In the genomic region with DNA sequence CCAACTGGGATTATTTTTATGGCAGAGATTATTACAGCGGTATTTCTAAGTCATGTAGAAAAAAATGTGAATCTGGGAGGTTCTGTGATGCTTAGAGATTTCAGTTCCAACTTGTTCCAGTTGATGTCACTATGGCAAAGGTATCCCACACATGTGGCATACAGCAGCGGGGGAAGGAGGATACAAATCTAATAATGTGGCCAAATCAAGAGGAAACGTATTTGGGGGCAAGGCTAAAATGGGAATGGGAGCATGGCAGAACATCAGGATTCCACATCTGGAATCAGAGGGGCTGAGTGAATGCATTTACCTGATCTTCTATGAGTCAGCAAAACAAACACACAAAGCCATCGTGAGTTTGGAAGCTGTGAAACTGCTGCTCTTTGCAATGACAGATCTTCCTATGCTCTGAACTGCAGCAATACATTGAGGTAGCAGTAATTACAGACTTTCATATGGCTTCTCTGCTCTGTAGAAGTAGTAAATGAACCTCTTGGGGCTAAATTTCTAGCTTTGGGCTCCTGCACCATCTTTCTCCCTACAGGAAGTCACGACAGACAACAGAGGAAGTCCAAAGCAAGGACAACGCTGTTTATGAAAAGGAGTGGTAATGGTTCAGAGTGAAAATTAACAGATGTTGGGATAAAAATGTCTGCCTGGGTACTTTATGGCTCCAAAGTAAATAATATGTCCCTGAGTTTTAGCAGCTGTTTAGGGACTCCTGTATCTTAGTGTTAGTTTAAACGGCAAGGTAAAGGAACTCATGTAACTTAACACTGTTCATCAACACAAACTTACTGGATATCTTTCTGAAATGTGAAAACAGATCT, we compare ENCODE assay signal across 8 cellular contexts. TPM values are rescaled to one million over a fixed set of nuclear protein-coding genes. Genes with fewer than 3 reads are reported as not detected.
DNase-seq lines count a peak whose midpoint lies in the region; ATAC-seq and TF ChIP-seq lines count a peak whose summit lies in the region.

No MANE protein-coding gene starts in this region.

- no peaks in the 10 kb centered on the region for H3K36me3 ChIP-seq in tibial nerve

- no peaks in the 10 kb centered on the region for H3K27me3 ChIP-seq in tibial nerve

- ATAC-seq in GM19452 (IDR thresholded peaks at IDR 0.05; ENCODE audit: unreplicated experiment) = peak; percentile 69

- H3K9me3 ChIP-seq in tibial nerve = no peaks in the 10 kb centered on the region

- peak overlapping the region; percentile 1 to 93 (median 74) for H3K4me3 Mint-ChIP-seq in IgD-negative memory B cell

- peaks cover 16% of the 10 kb centered on the region for H3K27me3 Mint-ChIP-seq in IgD-negative memory B cell

- H3K4me3 ChIP-seq in coronary artery = peak overlapping the region; percentile 61
- peak overlapping the region in 2 of 4 donors; percentile 28 to 41 for H3K4me3 ChIP-seq in tibial nerve

- TF ChIP-seq EP300 in tibial nerve (IDR thresholded peaks at IDR 0.05) = no peak

- no peaks in the 10 kb centered on the region for H3K4me1 ChIP-seq in tibial nerve

- TF ChIP-seq CTCF in coronary artery (IDR thresholded peaks at IDR 0.05) (no peak), tibial nerve (IDR thresholded peaks at IDR 0.05) (peak in 4 of 5 experiments; percentile 18 to 48 (median 32))

- 21 to 23% methylated on average over 7 of the region's 7 CpGs for WGBS in tibial nerve, 2 donors

- no peak for TF ChIP-seq POLR2A in tibial nerve (IDR thresholded peaks at IDR 0.05)

- H3K36me3 Mint-ChIP-seq in IgD-negative memory B cell = peaks cover 2% of the 10 kb centered on the region

- DNase-seq in DMS153 treated with DMSO at 0.1 percent for 48 hours (lab: John Stamatoyannopoulos, UW; ENCODE audit: unreplicated experiment) (peak; percentile 1), SIG-M5 (lab: John Stamatoyannopoulos, UW) (peak; percentile 8), coronary artery (ENCODE audit: low spot score) (no peak), lung microvascular endothelial cell (ENCODE audit: low read depth in 2 of 2) (peak; percentile 48 to 65), tibial nerve (ENCODE audit: low spot score in 2 of 2) (peak in 1 of 2 donors; percentile 5), NCI-H187 (lab: John Stamatoyannopoulos, UW) (no peak)

- peak overlapping the region in 1 of 3 donors; percentile 40 for H3K27ac Mint-ChIP-seq in IgD-negative memory B cell

- H3K4me1 Mint-ChIP-seq in IgD-negative memory B cell = peaks cover 4 to 7% (median 5%) of the 10 kb centered on the region in 3 donors

- H3K9me3 Mint-ChIP-seq in IgD-negative memory B cell = no peaks in the 10 kb centered on the region

- H3K27ac ChIP-seq in coronary artery = no peak overlapping the region
- no peak overlapping the region for H3K27ac ChIP-seq in tibial nerve

RNA-seq across cellular contexts. Expression of a gene that starts 55.6 kb away (rescaled TPM):
- polyA plus RNA-seq in IgD-negative memory B cell = 17.3 TPM
- total RNA-seq in lung microvascular endothelial cell (21.8 and 25.8 TPM in 2 replicates), tibial nerve (10 to 100 TPM; 17.4 to 24.3 (median 19.9) TPM)

RNA-seq across cellular contexts. Expression of a gene that starts 55.6 kb away (rescaled TPM):
- polyA plus RNA-seq in IgD-negative memory B cell = 327 TPM
- total RNA-seq in lung microvascular endothelial cell (39.4 and 40.3 TPM in 2 replicates), tibial nerve (100 to 1,000 TPM in 1 of 4 donors, 10 to 100 TPM in 3; 41.2 to 113 (median 51.7) TPM)

Comparison
In these comparisons a context has a peak if more than half of its experiments do, and no peak if none do; other contexts are left out.
1. DNase-seq: peak in DMS153 treated with DMSO at 0.1 percent for 48 hours (single experiment), SIG-M5 (single experiment) and lung microvascular endothelial cell (2 of 2); none in coronary artery (single experiment) and NCI-H187 (0 of 2).